Comparison of ENCODE assay signal across 11 cellular contexts in the genomic region with DNA sequence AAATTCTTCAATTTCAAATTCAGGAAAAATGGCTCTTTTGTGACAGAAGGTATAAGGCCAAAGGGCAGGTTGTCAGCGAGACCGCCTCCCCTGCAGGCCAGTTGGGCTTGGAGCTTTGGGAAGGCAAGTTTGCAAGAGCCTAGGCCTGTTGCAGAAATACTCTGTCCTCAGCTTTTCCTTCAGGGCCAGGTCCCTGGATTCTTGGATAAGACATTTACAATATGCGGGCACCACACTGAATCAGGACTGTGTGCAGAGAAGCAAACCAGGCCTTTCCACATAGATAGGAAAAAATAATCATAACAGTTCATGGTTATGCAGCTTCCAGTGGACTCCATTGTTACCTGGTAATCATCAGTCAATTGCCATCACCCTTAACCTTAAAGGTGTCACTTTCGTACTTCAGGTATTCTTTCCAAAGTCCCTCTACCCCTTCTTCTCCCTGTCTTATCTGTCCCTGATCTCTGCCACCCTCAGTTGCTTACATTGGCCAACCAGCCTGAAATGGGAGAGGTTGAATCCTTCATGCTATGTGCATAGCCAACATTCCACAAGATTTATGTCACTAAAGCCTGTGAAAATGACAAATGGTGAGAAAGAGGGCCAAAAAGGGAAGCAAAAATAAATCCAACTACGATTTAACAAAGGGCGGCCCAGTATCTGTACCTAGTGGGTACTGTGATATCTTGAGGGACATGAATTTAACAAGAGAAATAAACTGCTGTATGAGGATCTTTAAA.
DNase-seq lines count a peak whose midpoint lies in the region; ATAC-seq and TF ChIP-seq lines count a peak whose summit lies in the region.
"Had no signal": no experiment of that assay in that cellular context is flagged by ENCODE, and none has a peak within 500 bp of the region (broad histone marks: within the 10 kb centered on the region; RNA-seq: fewer than 3 reads in every experiment).

No MANE protein-coding gene starts in this region.

- H3K4me3 Mint-ChIP-seq in activated CD4-positive, alpha-beta memory T cell treated with anti-CD3 and anti-CD28 coated beads, Interleukin-2, amount 10 ng/mL, durations not matched to agents 7 days and 5 days, result no peak overlapping the region
- H3K4me3 Mint-ChIP-seq: stimulated activated naive CD8-positive, alpha-beta T cell treated with anti-CD3 and anti-CD28 coated beads, Interleukin-15, Interleukin-2, amounts not matched to agents 100 ng/mL and 50 ng/mL, for 24 hours had no signal

- no peak overlapping the region for H3K27ac Mint-ChIP-seq in activated CD4-positive, alpha-beta memory T cell treated with anti-CD3 and anti-CD28 coated beads, Interleukin-2, amount 10 ng/mL, durations not matched to agents 7 days and 5 days
- H3K27ac Mint-ChIP-seq: stimulated activated naive CD8-positive, alpha-beta T cell treated with anti-CD3 and anti-CD28 coated beads, Interleukin-15, Interleukin-2, amounts not matched to agents 100 ng/mL and 50 ng/mL, for 24 hours had no signal

- H2AFZ ChIP-seq in osteoblast (ENCODE audit: low read length), result no peak overlapping the region

- CTCF ChIA-PET in activated CD4-positive, alpha-beta memory T cell treated with anti-CD3 and anti-CD28 coated beads, Interleukin-2, amount 10 ng/mL, durations not matched to agents 7 days and 5 days (lab: Charles Lee), result interaction anchor here (0.9 to 1.2 kb wide), 2 partner anchors 12 to 45 kb away, joined by 3 to 4 read pairs; no protein-coding TSS in a partner anchor

- H3K4me1 Mint-ChIP-seq in activated CD4-positive, alpha-beta memory T cell treated with anti-CD3 and anti-CD28 coated beads, Interleukin-2, amount 10 ng/mL, durations not matched to agents 7 days and 5 days, result peaks cover 6% of the 10 kb centered on the region

- no peak for TF ChIP-seq POLR2A in heart left ventricle (IDR thresholded peaks at IDR 0.05)
- no peak for TF ChIP-seq POLR2A in vagina (IDR thresholded peaks at IDR 0.05)

- H3K4me2 ChIP-seq in osteoblast (ENCODE audit: insufficient read depth, low read length), result peak overlapping the region; percentile 42

- H3K27ac ChIP-seq in heart left ventricle (peak overlapping the region; percentile 2 to 87 (median 70)), osteoblast (ENCODE audit: low read depth, low read length) (peak overlapping the region; percentile 96), vagina (peak overlapping the region; percentile 51)

- H3K4me3 ChIP-seq in heart left ventricle, result no peak overlapping the region
- no peak overlapping the region for H3K4me3 ChIP-seq in epithelial cell of proximal tubule (ENCODE audit: low read depth, low read length)
- H3K4me3 ChIP-seq in osteoblast (ENCODE audit: insufficient read depth, low read length), result peak overlapping the region; percentile 3
- no peak overlapping the region for H3K4me3 ChIP-seq in vagina
- H3K4me3 ChIP-seq in BE2C (ENCODE audit: low read depth, low read length), result no peak overlapping the region

- no peaks in the 10 kb centered on the region for H4K20me1 ChIP-seq in osteoblast (ENCODE audit: insufficient read depth, low read length)

- ATAC-seq in heart left ventricle, result no peak
- no peak for ATAC-seq in GM18867 (IDR thresholded peaks at IDR 0.05; ENCODE audit: unreplicated experiment)

- H3K27me3 ChIP-seq in heart left ventricle (peaks cover 3 to 29% (median 10%) of the 10 kb centered on the region in 9 donors), osteoblast (ENCODE audit: insufficient read depth, low read length) (no peaks in the 10 kb centered on the region), vagina (peaks cover 1% of the 10 kb centered on the region), BE2C (no peaks in the 10 kb centered on the region)

- H3K9me3 ChIP-seq in heart left ventricle (no peaks in the 10 kb centered on the region), osteoblast (ENCODE audit: low read depth, low read length) (no peaks in the 10 kb centered on the region), vagina (no peaks in the 10 kb centered on the region), BE2C (no peaks in the 10 kb centered on the region)

- H3K36me3 ChIP-seq in heart left ventricle, result no peaks in the 10 kb centered on the region
- no peaks in the 10 kb centered on the region for H3K36me3 ChIP-seq in osteoblast (ENCODE audit: insufficient read depth, low read length)
- H3K36me3 ChIP-seq in vagina, result no peaks in the 10 kb centered on the region
- no peaks in the 10 kb centered on the region for H3K36me3 ChIP-seq in BE2C

- no peak for DNase-seq in heart left ventricle
- DNase-seq in cardiac septum (ENCODE audit: low spot score), result no peak
- peak; percentile 54 for DNase-seq in epithelial cell of proximal tubule (ENCODE audit: low read depth)
- no peak for DNase-seq in osteoblast (ENCODE audit: insufficient read length, low spot score, missing footprints)
- no peak for DNase-seq in vagina (ENCODE audit: extremely low spot score in 2 of 2)
- DNase-seq in BE2C, result no peak
- DNase-seq in activated CD4-positive, alpha-beta memory T cell treated with anti-CD3 and anti-CD28 coated beads, Interleukin-2, amount 10 ng/mL, durations not matched to agents 7 days and 5 days, result no peak
- DNase-seq: activated CD4-positive, CD25-positive, alpha-beta regulatory T cell treated with anti-CD3 and anti-CD28 coated beads, Interleukin-2, amount 50 U/mL, for 72 hours; activated gamma-delta T cell had no signal

- POLR2A ChIA-PET in activated CD4-positive, alpha-beta memory T cell treated with anti-CD3 and anti-CD28 coated beads, Interleukin-2, amount 10 ng/mL, durations not matched to agents 7 days and 5 days (lab: Charles Lee), result no interaction called here

- H3K4me1 ChIP-seq in heart left ventricle (peaks cover 2 to 98% (median 31%) of the 10 kb centered on the region in 12 donors), osteoblast (ENCODE audit: insufficient read depth, low read length) (peaks cover 82% of the 10 kb centered on the region), vagina (peaks cover 51% of the 10 kb centered on the region), BE2C (peaks cover 25% of the 10 kb centered on the region)

- intact Hi-C loops in heart left ventricle (cut with DNase I), result loop anchor here in 8 of 10 donors (5.0 to 10.0 kb wide), 9 partner anchors 63 to 445 kb away; no protein-coding TSS in a partner anchor
- intact Hi-C loops in cardiac septum (cut with DNase I), result no loop called here
- intact Hi-C loops in vagina (cut with DNase I), result loop anchor here (10.0 kb wide), 1 partner anchor 113 kb away; no protein-coding TSS in a partner anchor

- no peaks in the 10 kb centered on the region for H3K36me3 Mint-ChIP-seq in activated CD4-positive, alpha-beta memory T cell treated with anti-CD3 and anti-CD28 coated beads, Interleukin-2, amount 10 ng/mL, durations not matched to agents 7 days and 5 days (ENCODE audit: low read depth)

- H3K79me2 ChIP-seq in osteoblast (ENCODE audit: insufficient read depth, low read length), result no peaks in the 10 kb centered on the region

- H3K9me3 Mint-ChIP-seq in activated CD4-positive, alpha-beta memory T cell treated with anti-CD3 and anti-CD28 coated beads, Interleukin-2, amount 10 ng/mL, durations not matched to agents 7 days and 5 days, result no peaks in the 10 kb centered on the region
- H3K9me3 Mint-ChIP-seq: stimulated activated naive CD8-positive, alpha-beta T cell treated with anti-CD3 and anti-CD28 coated beads, Interleukin-15, Interleukin-2, amounts not matched to agents 100 ng/mL and 50 ng/mL, for 24 hours had no signal

- WGBS in heart left ventricle, 4 donors, result 73 to 83% (median 81%) methylated on average over 6 of the region's 6 CpGs

- peaks cover 49% of the 10 kb centered on the region for H3K27me3 Mint-ChIP-seq in activated CD4-positive, alpha-beta memory T cell treated with anti-CD3 and anti-CD28 coated beads, Interleukin-2, amount 10 ng/mL, durations not matched to agents 7 days and 5 days

- no peak for TF ChIP-seq CTCF in heart left ventricle (IDR thresholded peaks at IDR 0.05)
- TF ChIP-seq CTCF in epithelial cell of proximal tubule (conservative IDR thresholded peaks at IDR 0.05; ENCODE audit: low read depth, low read length), result no peak
- no peak for TF ChIP-seq CTCF in osteoblast (IDR thresholded peaks at IDR 0.05; ENCODE audit: extremely low read depth, low read depth, low read length)
- no peak for TF ChIP-seq CTCF in vagina (IDR thresholded peaks at IDR 0.05)
- no peak for TF ChIP-seq CTCF in BE2C (IDR thresholded peaks at IDR 0.05; ENCODE audit: low read depth, low read length)
